ENCODE assay signal across 21 cellular contexts in genomic region chr19:44109458-44109857, GRCh38. TPM values are rescaled to one million over a fixed set of nuclear protein-coding genes. Genes with fewer than 3 reads are reported as not detected.
DNase-seq lines count a peak whose midpoint lies in the region; ATAC-seq, FAIRE-seq and TF ChIP-seq lines count a peak whose summit lies in the region.
"Had no signal": no experiment of that assay in that cellular context is flagged by ENCODE, and none has a peak within 500 bp of the region (broad histone marks: within the 10 kb centered on the region; RNA-seq: fewer than 3 reads in every experiment).

No MANE protein-coding gene starts in this region.

- no peaks in the 10 kb centered on the region for H3K79me2 ChIP-seq in HepG2 (ENCODE audit: insufficient read depth, low read length)

- peaks cover 64% of the 10 kb centered on the region for H3K36me3 Mint-ChIP-seq in neural crest cell (ENCODE audit: low read depth)

- H3K4me1 ChIP-seq in HepG2 (ENCODE audit: insufficient read depth, low read length), result peaks cover 11% of the 10 kb centered on the region
- H3K4me1 ChIP-seq in right lobe of liver, result peaks cover 0 to 15% (median 3%) of the 10 kb centered on the region in 4 donors
- H3K4me1 ChIP-seq in HEK293 (ENCODE audit: control insufficient read depth, insufficient read depth, low read length), result peaks cover 11% of the 10 kb centered on the region
- H3K4me1 ChIP-seq: BE2C, Caco-2 had no signal

- in situ Hi-C loops in HepG2 (cut with HindIII; ENCODE audit: extremely low pct_ligation_motif_present, low pct_unique_long_range_greater_than_20kb), result no loop called here
- in situ Hi-C loops in KBM-7 (cut with MboI; ENCODE audit: low pct_unique_long_range_greater_than_20kb, low sequenced_read_pairs), result no loop called here

- H3K9me3 Mint-ChIP-seq in neural crest cell, result peaks cover 30% of the 10 kb centered on the region

- H2AFZ ChIP-seq in HepG2 (ENCODE audit: low read length), result no peak overlapping the region

- TF ChIP-seq RAD21 in HepG2 (CRISPR knock-in tag; IDR thresholded peaks at IDR 0.05), result no peak

- no peak overlapping the region for H3K9ac ChIP-seq in HepG2 (ENCODE audit: insufficient read depth, low read depth, low read length)
- H3K9ac ChIP-seq: BLaER1 had no signal

- TF ChIP-seq CTCF in HepG2 (CRISPR knock-in tag; IDR thresholded peaks at IDR 0.05) (no peak), right lobe of liver (IDR thresholded peaks at IDR 0.05) (no peak), HEK293 (tag by site-specific recombination; IDR thresholded peaks at IDR 0.05) (no peak), neural crest cell (conservative IDR thresholded peaks at IDR 0.05) (no peak)

- TF ChIP-seq EP300 in HepG2 (IDR thresholded peaks at IDR 0.05; ENCODE audit: low read depth in 2 of 2, low read length in 2 of 2), result no peak
- TF ChIP-seq EP300 in HepG2 (CRISPR knock-in tag; IDR thresholded peaks at IDR 0.05; ENCODE audit: borderline replicate concordance), result no peak

- no peak overlapping the region for H3K27ac Mint-ChIP-seq in neural crest cell (ENCODE audit: unreplicated experiment)
- H3K27ac Mint-ChIP-seq: CD14-positive monocyte; CD4-positive, alpha-beta memory T cell; CD4-positive, CD25-positive, alpha-beta regulatory T cell had no signal

- no peak overlapping the region for H3K4me3 ChIP-seq in HepG2 (replicated peaks in 1 of 3; ENCODE audit: insufficient read depth in 1 of 3, low read depth in 2 of 3, low read length in 3 of 3)
- H3K4me3 ChIP-seq in right lobe of liver, result no peak overlapping the region
- no peak overlapping the region for H3K4me3 ChIP-seq in HEK293 (ENCODE audit: low read depth, low read length)
- H3K4me3 ChIP-seq: BLaER1 had no signal

- TF ChIP-seq POLR2A in HepG2 (IDR thresholded peaks at IDR 0.05; ENCODE audit: insufficient read depth in 1 of 2, low read depth in 2 of 2, low read length in 2 of 2), result no peak
- no peak for TF ChIP-seq POLR2A in right lobe of liver (IDR thresholded peaks at IDR 0.05)

- BruUV-seq in HepG2 (replicated peaks; lab: Mats Ljungman, UMichigan), result no TSS peak

- POLR2A ChIA-PET in HepG2 (lab: Yijun Ruan, JAX), result no interaction called here
- POLR2A ChIA-PET in HEK293 (lab: Yijun Ruan, JAX), result interaction anchor here (0.6 kb wide), 1 partner anchor 13 kb away, joined by 3 read pairs; no protein-coding TSS in a partner anchor

- peaks cover 23% of the 10 kb centered on the region for H3K4me1 Mint-ChIP-seq in neural crest cell

- H3K36me3 ChIP-seq in HepG2 (replicated peaks in 1 of 2; ENCODE audit: control insufficient read depth in 1 of 2, insufficient read depth in 2 of 2, low read length in 2 of 2) (peaks cover 1 to 17% of the 10 kb centered on the region in 2 experiments; a peak in 3 of 5 replicates), right lobe of liver (peaks cover 0 to 15% (median 7%) of the 10 kb centered on the region in 4 donors), HEK293 (ENCODE audit: control insufficient read depth in 2 of 2, insufficient read depth in 1 of 2, low read length in 2 of 2) (peaks cover 44 to 67% of the 10 kb centered on the region in 2 experiments)

- no peaks in the 10 kb centered on the region for H4K20me1 ChIP-seq in HepG2 (ENCODE audit: insufficient read depth, low read length)
- H4K20me1 ChIP-seq: BLaER1 had no signal

- no peak overlapping the region for H3K27ac ChIP-seq in HepG2 (ENCODE audit: extremely low read length, insufficient read depth, low read length)
- no peak overlapping the region for H3K27ac ChIP-seq in right lobe of liver
- no peak overlapping the region for H3K27ac ChIP-seq in HEK293 (ENCODE audit: extremely low read depth, low read depth, low read length)
- H3K27ac ChIP-seq: 22Rv1, BLaER1 had no signal

- ATAC-seq in HepG2, result no peak
- ATAC-seq in right lobe of liver, result no peak

- H3K27me3 Mint-ChIP-seq in neural crest cell (ENCODE audit: low read depth), result no peaks in the 10 kb centered on the region
- H3K27me3 Mint-ChIP-seq: CD4-positive, alpha-beta memory T cell; CD4-positive, CD25-positive, alpha-beta regulatory T cell had no signal

- no peak for FAIRE-seq in HepG2 (lab: Jason Lieb, UNC)
- FAIRE-seq: D721Med, G401.6, GM12891, GM19239 had no signal

- H3K27me3 ChIP-seq in HepG2 (ENCODE audit: control insufficient read depth in 1 of 2, insufficient read depth in 2 of 2, low read length in 2 of 2) (no peaks in the 10 kb centered on the region; a peak in 1 of 5 replicates), right lobe of liver (no peaks in the 10 kb centered on the region)
- H3K27me3 ChIP-seq: BE2C, BLaER1 had no signal

- intact Hi-C loops in HepG2 (cut with micrococcal nuclease; ENCODE audit: unreplicated experiment), result no loop called here
- intact Hi-C loops in right lobe of liver (cut with DNase I), result no loop called here

- CTCF ChIA-PET in HepG2 (lab: Yijun Ruan, JAX; ENCODE audit: low intra/inter-chr PET ratio, low total read pairs), result no interaction called here
- CTCF ChIA-PET in HEK293 (lab: Yijun Ruan, JAX), result interaction anchor here (0.7 kb wide), 2 partner anchors 169 to 343 kb away, joined by 3 read pairs; no protein-coding TSS in a partner anchor

- H3K9me3 ChIP-seq in HepG2 (ENCODE audit: low read length) (no peaks in the 10 kb centered on the region), right lobe of liver (peaks cover 0 to 53% (median 17%) of the 10 kb centered on the region in 4 donors), HEK293 (ENCODE audit: control insufficient read depth, insufficient read depth, low read depth, low read length) (peaks cover 55% of the 10 kb centered on the region)
- H3K9me3 ChIP-seq: Caco-2 had no signal

- DNase-seq in HepG2 (ENCODE audit: low spot score) (no peak), right lobe of liver (no peak), neural crest cell (ENCODE audit: low read depth, low spot score) (no peak), KBM-7 (no peak)
- no peak for DNase-seq in activated CD4-positive, alpha-beta T cell treated with anti-CD3 and anti-CD28 coated beads for 4 hours
- DNase-seq: ACHN; BE2C; C1 segment of cervical spinal cord; Caco-2; Calu3; CD4-positive, alpha-beta memory T cell; CD4-positive, CD25-positive, alpha-beta regulatory T cell; DMS79 treated with DMSO at 0.1 percent for 48 hours had no signal

- H3K4me2 ChIP-seq in HepG2 (ENCODE audit: low read depth, low read length), result no peak overlapping the region
- H3K4me2 ChIP-seq: BLaER1 had no signal

- H3K4me3 Mint-ChIP-seq in neural crest cell, result peak overlapping the region; percentile 9
- H3K4me3 Mint-ChIP-seq: CD14-positive monocyte had no signal

RNA-seq across cellular contexts. Expression of gene ZNF225, which starts 3.7 kb away (rescaled TPM):
- total RNA-seq in HepG2 (2016; rRNA removed; fragmentation: Illumina TruSeq; extraction: Trizol) (3.3 and 4.6 TPM in 2 replicates), right lobe of liver (1 to 10 TPM in 5 of 6 experiments, under 1 TPM in 1; 0.74 to 2.2 (median 1.8) TPM), neural crest cell (6.9 and 7.8 TPM in 2 replicates)
- total RNA-seq in HepG2 (2016; cell fraction: cytosol; rRNA removed; fragmentation: Illumina TruSeq; extraction: Trizol; ENCODE audit: low read depth), result 0.30 and 0.35 TPM in 2 replicates
- 4.0 and 4.4 TPM in 2 replicates for total RNA-seq in HepG2 (2016; cell fraction: insoluble cytoplasmic fraction; rRNA removed; fragmentation: Illumina TruSeq; extraction: Trizol)
- total RNA-seq in HepG2 (2016; cell fraction: membrane; rRNA removed; fragmentation: Illumina TruSeq; extraction: Trizol), result 1.7 TPM in 2 replicates
- total RNA-seq in HepG2 (2016; cell fraction: nucleus; rRNA removed; fragmentation: Illumina TruSeq; extraction: Trizol), result 4.5 and 4.9 TPM in 2 replicates
- 0.87 and 1.1 TPM in 2 replicates for polyA plus RNA-seq in HepG2 (2011; rRNA removed)
- polyA plus RNA-seq in HepG2 (2011; cell fraction: cytosol; rRNA removed), result 0.27 and 0.65 TPM in 2 replicates
- 0.93 and 2.2 TPM in 2 replicates for polyA plus RNA-seq in HepG2 (2011; cell fraction: nucleus; rRNA removed)
- polyA plus RNA-seq in HepG2 (2012), result 1.3 and 2.3 TPM in 2 replicates
- polyA plus RNA-seq in HepG2 (2016; cell fraction: cytosol; fragmentation: Illumina TruSeq; extraction: Trizol; ENCODE audit: low read depth), result 0.10 and 0.15 TPM in 2 replicates
- polyA plus RNA-seq in HepG2 (2016; cell fraction: insoluble cytoplasmic fraction; fragmentation: Illumina TruSeq; extraction: Trizol; ENCODE audit: low read depth), result 2.3 and 3.0 TPM in 2 replicates
- 0.27 and 0.38 TPM in 2 replicates for polyA plus RNA-seq in HepG2 (2016; cell fraction: membrane; fragmentation: Illumina TruSeq; extraction: Trizol; ENCODE audit: low read depth)
- 4.4 and 5.4 TPM in 2 replicates for polyA plus RNA-seq in HepG2 (2016; cell fraction: nucleus; fragmentation: Illumina TruSeq; extraction: Trizol; ENCODE audit: insufficient read depth, low read depth)
- 1.2 and 3.2 TPM in 2 replicates for polyA minus RNA-seq in HepG2 (2011; rRNA and poly(A)+ RNA removed; ENCODE audit: low replicate concordance)
- polyA minus RNA-seq in HepG2 (2011; cell fraction: cytosol; rRNA and poly(A)+ RNA removed), result 1.1 TPM in 2 replicates
- polyA minus RNA-seq in HepG2 (2011; cell fraction: nucleus; rRNA and poly(A)+ RNA removed), result 5.2 and 8.1 TPM in 2 replicates

RNA-seq across cellular contexts. Expression of gene ZNF224, which starts 15.3 kb away (rescaled TPM):
- 14.0 and 16.1 TPM in 2 replicates for total RNA-seq in HepG2 (2016; rRNA removed; fragmentation: Illumina TruSeq; extraction: Trizol)
- 1.4 and 2.7 TPM in 2 replicates for total RNA-seq in HepG2 (2016; cell fraction: cytosol; rRNA removed; fragmentation: Illumina TruSeq; extraction: Trizol; ENCODE audit: low read depth)
- 12.6 and 14.9 TPM in 2 replicates for total RNA-seq in HepG2 (2016; cell fraction: insoluble cytoplasmic fraction; rRNA removed; fragmentation: Illumina TruSeq; extraction: Trizol)
- 5.3 and 6.8 TPM in 2 replicates for total RNA-seq in HepG2 (2016; cell fraction: membrane; rRNA removed; fragmentation: Illumina TruSeq; extraction: Trizol)
- total RNA-seq in HepG2 (2016; cell fraction: nucleus; rRNA removed; fragmentation: Illumina TruSeq; extraction: Trizol), result 25.4 and 26.1 TPM in 2 replicates
- 13.0 TPM in 2 replicates for polyA plus RNA-seq in HepG2 (2011; rRNA removed)
- 3.7 and 5.2 TPM in 2 replicates for polyA plus RNA-seq in HepG2 (2011; cell fraction: cytosol; rRNA removed)
- polyA plus RNA-seq in HepG2 (2011; cell fraction: nucleus; rRNA removed), result 23.3 and 29.0 TPM in 2 replicates
- polyA plus RNA-seq in HepG2 (2012), result 8.6 and 12.4 TPM in 2 replicates
- polyA plus RNA-seq in HepG2 (2016; cell fraction: cytosol; fragmentation: Illumina TruSeq; extraction: Trizol; ENCODE audit: low read depth), result 0.21 and 0.29 TPM in 2 replicates
- 4.6 and 5.5 TPM in 2 replicates for polyA plus RNA-seq in HepG2 (2016; cell fraction: insoluble cytoplasmic fraction; fragmentation: Illumina TruSeq; extraction: Trizol; ENCODE audit: low read depth)
- 0.48 and 1.4 TPM in 2 replicates for polyA plus RNA-seq in HepG2 (2016; cell fraction: membrane; fragmentation: Illumina TruSeq; extraction: Trizol; ENCODE audit: low read depth)
- 58.1 and 62.2 TPM in 2 replicates for polyA plus RNA-seq in HepG2 (2016; cell fraction: nucleus; fragmentation: Illumina TruSeq; extraction: Trizol; ENCODE audit: insufficient read depth, low read depth)
- polyA minus RNA-seq in HepG2 (2011; rRNA and poly(A)+ RNA removed; ENCODE audit: low replicate concordance), result 6.4 and 10.4 TPM in 2 replicates
- polyA minus RNA-seq in HepG2 (2011; cell fraction: cytosol; rRNA and poly(A)+ RNA removed), result 4.8 and 7.7 TPM in 2 replicates
- 37.5 and 48.6 TPM in 2 replicates for polyA minus RNA-seq in HepG2 (2011; cell fraction: nucleus; rRNA and poly(A)+ RNA removed)
- total RNA-seq in right lobe of liver, result 10 to 100 TPM in 2 of 6 experiments, 1 to 10 TPM in 4; 6.9 to 13.6 (median 8.0) TPM
- 19.4 and 23.0 TPM in 2 replicates for total RNA-seq in neural crest cell

RNA-seq across cellular contexts. Expression of gene ZNF234, which starts 31.9 kb away (rescaled TPM):
- 11.2 and 11.7 TPM in 2 replicates for total RNA-seq in HepG2 (2016; rRNA removed; fragmentation: Illumina TruSeq; extraction: Trizol)
- 2.2 and 2.4 TPM in 2 replicates for total RNA-seq in HepG2 (2016; cell fraction: cytosol; rRNA removed; fragmentation: Illumina TruSeq; extraction: Trizol; ENCODE audit: low read depth)
- 10.7 and 13.9 TPM in 2 replicates for total RNA-seq in HepG2 (2016; cell fraction: insoluble cytoplasmic fraction; rRNA removed; fragmentation: Illumina TruSeq; extraction: Trizol)
- total RNA-seq in HepG2 (2016; cell fraction: membrane; rRNA removed; fragmentation: Illumina TruSeq; extraction: Trizol), result 3.7 and 3.9 TPM in 2 replicates
- total RNA-seq in HepG2 (2016; cell fraction: nucleus; rRNA removed; fragmentation: Illumina TruSeq; extraction: Trizol), result 13.1 and 15.1 TPM in 2 replicates
- polyA plus RNA-seq in HepG2 (2011; rRNA removed), result 3.5 and 4.2 TPM in 2 replicates
- polyA plus RNA-seq in HepG2 (2011; cell fraction: cytosol; rRNA removed), result 0.98 and 1.8 TPM in 2 replicates
- 7.8 and 9.8 TPM in 2 replicates for polyA plus RNA-seq in HepG2 (2011; cell fraction: nucleus; rRNA removed)
- 4.3 and 5.0 TPM in 2 replicates for polyA plus RNA-seq in HepG2 (2012)
- polyA plus RNA-seq in HepG2 (2016; cell fraction: cytosol; fragmentation: Illumina TruSeq; extraction: Trizol; ENCODE audit: low read depth), result 0.23 and 0.24 TPM in 2 replicates
- 5.2 and 5.4 TPM in 2 replicates for polyA plus RNA-seq in HepG2 (2016; cell fraction: insoluble cytoplasmic fraction; fragmentation: Illumina TruSeq; extraction: Trizol; ENCODE audit: low read depth)
- 0.73 and 0.96 TPM in 2 replicates for polyA plus RNA-seq in HepG2 (2016; cell fraction: membrane; fragmentation: Illumina TruSeq; extraction: Trizol; ENCODE audit: low read depth)
- 17.9 and 18.7 TPM in 2 replicates for polyA plus RNA-seq in HepG2 (2016; cell fraction: nucleus; fragmentation: Illumina TruSeq; extraction: Trizol; ENCODE audit: insufficient read depth, low read depth)
- polyA minus RNA-seq in HepG2 (2011; rRNA and poly(A)+ RNA removed; ENCODE audit: low replicate concordance), result 3.3 and 5.1 TPM in 2 replicates
- 3.8 and 4.5 TPM in 2 replicates for polyA minus RNA-seq in HepG2 (2011; cell fraction: cytosol; rRNA and poly(A)+ RNA removed)
- 18.7 and 23.5 TPM in 2 replicates for polyA minus RNA-seq in HepG2 (2011; cell fraction: nucleus; rRNA and poly(A)+ RNA removed)
- 1 to 10 TPM; 2.4 to 5.6 (median 3.5) TPM for total RNA-seq in right lobe of liver
- total RNA-seq in neural crest cell, result 18.2 and 18.6 TPM in 2 replicates

RNA-seq across cellular contexts. Expression of gene ZNF284, which starts 37.5 kb away (rescaled TPM):
- total RNA-seq in HepG2 (2016; rRNA removed; fragmentation: Illumina TruSeq; extraction: Trizol), result 2.3 and 3.2 TPM in 2 replicates
- total RNA-seq in HepG2 (2016; cell fraction: cytosol; rRNA removed; fragmentation: Illumina TruSeq; extraction: Trizol; ENCODE audit: low read depth), result 0.20 and 0.44 TPM in 2 replicates
- 2.4 and 2.6 TPM in 2 replicates for total RNA-seq in HepG2 (2016; cell fraction: insoluble cytoplasmic fraction; rRNA removed; fragmentation: Illumina TruSeq; extraction: Trizol)
- total RNA-seq in HepG2 (2016; cell fraction: membrane; rRNA removed; fragmentation: Illumina TruSeq; extraction: Trizol), result 1.5 and 1.7 TPM in 2 replicates
- total RNA-seq in HepG2 (2016; cell fraction: nucleus; rRNA removed; fragmentation: Illumina TruSeq; extraction: Trizol), result 2.0 and 2.3 TPM in 2 replicates
- 1.2 and 1.7 TPM in 2 replicates for polyA plus RNA-seq in HepG2 (2011; rRNA removed)
- polyA plus RNA-seq in HepG2 (2011; cell fraction: cytosol; rRNA removed), result 0.55 and 0.69 TPM in 2 replicates
- 1.4 and 2.5 TPM in 2 replicates for polyA plus RNA-seq in HepG2 (2011; cell fraction: nucleus; rRNA removed)
- 1.2 and 1.4 TPM in 2 replicates for polyA plus RNA-seq in HepG2 (2012)
- 0.06 and 0.10 TPM in 2 replicates for polyA plus RNA-seq in HepG2 (2016; cell fraction: cytosol; fragmentation: Illumina TruSeq; extraction: Trizol; ENCODE audit: low read depth)
- polyA plus RNA-seq in HepG2 (2016; cell fraction: insoluble cytoplasmic fraction; fragmentation: Illumina TruSeq; extraction: Trizol; ENCODE audit: low read depth), result 0.89 and 1.1 TPM in 2 replicates
- polyA plus RNA-seq in HepG2 (2016; cell fraction: membrane; fragmentation: Illumina TruSeq; extraction: Trizol; ENCODE audit: low read depth), result 0.27 and 0.30 TPM in 2 replicates
- 4.6 and 4.8 TPM in 2 replicates for polyA plus RNA-seq in HepG2 (2016; cell fraction: nucleus; fragmentation: Illumina TruSeq; extraction: Trizol; ENCODE audit: insufficient read depth, low read depth)
- 0.46 and 1.2 TPM in 2 replicates for polyA minus RNA-seq in HepG2 (2011; rRNA and poly(A)+ RNA removed; ENCODE audit: low replicate concordance)
- 0.70 and 1.4 TPM in 2 replicates for polyA minus RNA-seq in HepG2 (2011; cell fraction: cytosol; rRNA and poly(A)+ RNA removed)
- 1.8 and 2.2 TPM in 2 replicates for polyA minus RNA-seq in HepG2 (2011; cell fraction: nucleus; rRNA and poly(A)+ RNA removed)
- total RNA-seq in right lobe of liver, result under 1 TPM; 0.35 to 0.68 (median 0.56) TPM
- 4.5 TPM in 2 replicates for total RNA-seq in neural crest cell

RNA-seq across cellular contexts. Expression of gene ZNF226, which starts 55.4 kb away (rescaled TPM):
- total RNA-seq in HepG2 (2016; rRNA removed; fragmentation: Illumina TruSeq; extraction: Trizol) (16.0 and 19.2 TPM in 2 replicates), right lobe of liver (10 to 100 TPM in 1 of 6 experiments, 1 to 10 TPM in 5; 5.2 to 10.7 (median 8.1) TPM), neural crest cell (24.4 and 29.8 TPM in 2 replicates)
- 4.0 and 5.4 TPM in 2 replicates for total RNA-seq in HepG2 (2016; cell fraction: cytosol; rRNA removed; fragmentation: Illumina TruSeq; extraction: Trizol; ENCODE audit: low read depth)
- 15.8 and 18.3 TPM in 2 replicates for total RNA-seq in HepG2 (2016; cell fraction: insoluble cytoplasmic fraction; rRNA removed; fragmentation: Illumina TruSeq; extraction: Trizol)
- total RNA-seq in HepG2 (2016; cell fraction: membrane; rRNA removed; fragmentation: Illumina TruSeq; extraction: Trizol), result 7.0 and 7.4 TPM in 2 replicates
- total RNA-seq in HepG2 (2016; cell fraction: nucleus; rRNA removed; fragmentation: Illumina TruSeq; extraction: Trizol), result 19.3 and 23.6 TPM in 2 replicates
- 8.3 and 12.1 TPM in 2 replicates for polyA plus RNA-seq in HepG2 (2011; rRNA removed)
- 4.2 and 6.0 TPM in 2 replicates for polyA plus RNA-seq in HepG2 (2011; cell fraction: cytosol; rRNA removed)
- 10.6 and 16.7 TPM in 2 replicates for polyA plus RNA-seq in HepG2 (2011; cell fraction: nucleus; rRNA removed)
- polyA plus RNA-seq in HepG2 (2012), result 8.5 and 9.6 TPM in 2 replicates
- polyA plus RNA-seq in HepG2 (2016; cell fraction: cytosol; fragmentation: Illumina TruSeq; extraction: Trizol; ENCODE audit: low read depth), result 1.8 and 2.0 TPM in 2 replicates
- 12.8 and 14.2 TPM in 2 replicates for polyA plus RNA-seq in HepG2 (2016; cell fraction: insoluble cytoplasmic fraction; fragmentation: Illumina TruSeq; extraction: Trizol; ENCODE audit: low read depth)
- polyA plus RNA-seq in HepG2 (2016; cell fraction: membrane; fragmentation: Illumina TruSeq; extraction: Trizol; ENCODE audit: low read depth), result 2.8 and 3.5 TPM in 2 replicates
- 34.3 and 36.8 TPM in 2 replicates for polyA plus RNA-seq in HepG2 (2016; cell fraction: nucleus; fragmentation: Illumina TruSeq; extraction: Trizol; ENCODE audit: insufficient read depth, low read depth)
- polyA minus RNA-seq in HepG2 (2011; rRNA and poly(A)+ RNA removed; ENCODE audit: low replicate concordance), result 4.9 and 7.6 TPM in 2 replicates
- polyA minus RNA-seq in HepG2 (2011; cell fraction: cytosol; rRNA and poly(A)+ RNA removed), result 1.6 and 2.9 TPM in 2 replicates
- polyA minus RNA-seq in HepG2 (2011; cell fraction: nucleus; rRNA and poly(A)+ RNA removed), result 20.6 and 35.8 TPM in 2 replicates

Comparison
In these comparisons a context has a peak if more than half of its experiments do, and no peak if none do; other contexts are left out.
1. Of the 63 proteins assayed by ChIP-seq in both HepG2 and HEK293: peak only in HepG2: none; only in HEK293: ATF2, ZBTB21 and ZNF629; in both: none; in neither: 60.